ENCODE assay signal across 10 cellular contexts in genomic region chr9:5714501-5715401, GRCh38.
DNase-seq lines count a peak whose midpoint lies in the region; ATAC-seq, FAIRE-seq and TF ChIP-seq lines count a peak whose summit lies in the region.
"Had no signal": no experiment of that assay in that cellular context is flagged by ENCODE, and none has a peak within 500 bp of the region (broad histone marks: within the 10 kb centered on the region; RNA-seq: fewer than 3 reads in every experiment).

No MANE protein-coding gene starts in this region.

- H3K9me3 Mint-ChIP-seq in memory B cell: peaks cover 2% of the 10 kb centered on the region

- no peaks in the 10 kb centered on the region for H3K9me1 ChIP-seq in K562 (ENCODE audit: control insufficient read depth, insufficient read depth, low read length)

- ATAC-seq in K562 (no peak), memory B cell (ENCODE audit: low read depth) (no peak)

- peak in 1 of 2 experiments; percentile 55; a peak in 2 of 4 replicates for TF ChIP-seq RAD21 in K562 (CRISPR knock-in tag; conservative IDR thresholded peaks at IDR 0.05 in 1 of 2, IDR thresholded peaks at IDR 0.05 in 1 of 2)

- no peaks in the 10 kb centered on the region for H3K27me3 ChIP-seq in K562 (ENCODE audit: control insufficient read depth in 2 of 2, insufficient read depth in 2 of 2, low read length in 2 of 2)

- BruUV-seq in K562 (replicated peaks; lab: Mats Ljungman, UMichigan): no TSS peak

- no peak for TF ChIP-seq EP300 in K562 (IDR thresholded peaks at IDR 0.05; ENCODE audit: low read length)

- DNase-seq in D721Med (ENCODE audit: insufficient read length, low spot score): no peak
- peak; percentile 45 for DNase-seq in LHCN-M2 (ENCODE audit: low read depth)
- peak in 3 of 4 experiments; percentile 4 to 17 (median 7) for DNase-seq in K562 (ENCODE audit: extremely low read depth in 1 of 4, low spot score in 3 of 4)
- no peak for DNase-seq in memory B cell (ENCODE audit: low spot score in 2 of 2)
- no peak for DNase-seq in NCI-H510A (lab: John Stamatoyannopoulos, UW)
- no peak for DNase-seq in central memory CD4-positive, alpha-beta T cell
- no peak for DNase-seq in DMS153 treated with DMSO at 0.1 percent for 48 hours (lab: John Stamatoyannopoulos, UW; ENCODE audit: unreplicated experiment)
- DNase-seq in activated T-cell treated with anti-CD3 and anti-CD28 coated beads, Interleukin-2, amount 50 U/mL, for 1 hour: no peak
- DNase-seq: NCI-H2227 treated with DMSO at 0.1 percent for 48 hours had no signal

- no peaks in the 10 kb centered on the region for H4K20me1 ChIP-seq in K562 (replicated peaks; ENCODE audit: control insufficient read depth, insufficient read depth, low read length)

- in situ Hi-C loops in K562 (cut with MboI): no loop called here

- H3K36me3 ChIP-seq in K562 (ENCODE audit: control insufficient read depth, insufficient read depth, low read length): peaks cover 21% of the 10 kb centered on the region; the same call in 2 of the 3 replicates

- no peaks in the 10 kb centered on the region for H3K9me3 ChIP-seq in K562 (replicated peaks; ENCODE audit: control insufficient read depth, insufficient read depth, low read depth, low read length)

- TF ChIP-seq CTCF in D721Med (IDR thresholded peaks at IDR 0.05; ENCODE audit: insufficient read depth, missing control alignments) (peak; percentile 14), K562 (IDR thresholded peaks at IDR 0.05 in 2 of 3, conservative IDR thresholded peaks at IDR 0.05 in 1 of 3; ENCODE audit: insufficient read depth in 2 of 3, low read depth in 1 of 3, low read length in 3 of 3) (peak; percentile 16 to 41 (median 20); a peak in 3 of 6 replicates)

- H3K4me3 ChIP-seq in K562: no peak overlapping the region
- H3K4me3 ChIP-seq: lung had no signal

- intact Hi-C loops in K562 (cut with micrococcal nuclease): loop anchor here (10.0 kb wide), 1 partner anchor 110 kb away; no protein-coding TSS in a partner anchor

- no peak overlapping the region for H2AFZ ChIP-seq in K562 (ENCODE audit: low read depth, low read length)

- no peak overlapping the region for H3K27ac ChIP-seq in K562 (ENCODE audit: extremely low read depth, low read depth, low read length)

- H3K9ac ChIP-seq in K562 (ENCODE audit: insufficient read depth in 1 of 2, low read depth in 2 of 2, low read length in 2 of 2): no peak overlapping the region

- CTCF ChIA-PET in K562 (lab: Yijun Ruan, JAX; ENCODE audit: low intra/inter-chr PET ratio): no interaction called here

- peaks cover 7% of the 10 kb centered on the region for H3K4me1 Mint-ChIP-seq in memory B cell

- peaks cover 35% of the 10 kb centered on the region for H3K36me3 Mint-ChIP-seq in memory B cell

- H3K27me3 Mint-ChIP-seq in memory B cell: no peaks in the 10 kb centered on the region

- TF ChIP-seq POLR2A in K562 (conservative IDR thresholded peaks at IDR 0.05): no peak

- no peaks in the 10 kb centered on the region for H3K79me2 ChIP-seq in K562 (ENCODE audit: control insufficient read depth, insufficient read depth, low read length)

- no peak overlapping the region for H3K4me3 Mint-ChIP-seq in memory B cell

- no peaks in the 10 kb centered on the region for H3K4me1 ChIP-seq in K562 (replicated peaks in 1 of 2; ENCODE audit: control insufficient read depth in 2 of 2, insufficient read depth in 2 of 2, low read length in 2 of 2)

- POLR2A ChIA-PET in K562 (lab: Yijun Ruan, JAX): no interaction called here

- FAIRE-seq in D721Med (lab: Jason Lieb, UNC): no peak
- FAIRE-seq in K562 (lab: Jason Lieb, UNC): peak; percentile 26

- H3K4me2 ChIP-seq in K562 (ENCODE audit: insufficient read depth, low read length): no peak overlapping the region

- 73% methylated on average over 4 of the region's 4 CpGs for WGBS in K562 (ENCODE audit: insufficient coverage, low coverage, missing lambda C conversion rate)

- peak overlapping the region; percentile 41 for H3K27ac Mint-ChIP-seq in memory B cell

TF ChIP-seq in K562, 482 proteins besides CTCF, POLR2A, EP300 and RAD21:
- TF ChIP-seq ZNF644 (tag; IDR thresholded peaks at IDR 0.05; ENCODE audit: low read depth) (no peak), RFX5 (IDR thresholded peaks at IDR 0.05; ENCODE audit: low read depth, low read length) (no peak), ZFPM2 (CRISPR knock-in tag; IDR thresholded peaks at IDR 0.05) (no peak), ZBTB12 (CRISPR knock-in tag; IDR thresholded peaks at IDR 0.05) (no peak), SAFB (IDR thresholded peaks at IDR 0.05; ENCODE audit: borderline replicate concordance, low read depth, low read length) (no peak), ZNF280B (CRISPR knock-in tag; IDR thresholded peaks at IDR 0.05) (no peak), NCOA2 (IDR thresholded peaks at IDR 0.05; ENCODE audit: partially characterized antibody in 2 of 2) (no peak), ZSCAN32 (CRISPR knock-in tag; IDR thresholded peaks at IDR 0.05) (no peak), CAMTA2 (CRISPR knock-in tag; conservative IDR thresholded peaks at IDR 0.05) (no peak), ZNF232 (CRISPR knock-in tag; IDR thresholded peaks at IDR 0.05) (no peak), COPS2 (conservative IDR thresholded peaks at IDR 0.05) (no peak), ZNF165 (CRISPR knock-in tag; IDR thresholded peaks at IDR 0.05; ENCODE audit: borderline replicate concordance) (no peak), ZNF316 (IDR thresholded peaks at IDR 0.05) (no peak), HOMEZ (CRISPR knock-in tag; IDR thresholded peaks at IDR 0.05) (no peak), FOS (IDR thresholded peaks at IDR 0.05; ENCODE audit: extremely low read depth, insufficient read length) (no peak), ILK (tag; IDR thresholded peaks at IDR 0.05; ENCODE audit: borderline replicate concordance, low read depth) (no peak), SUPT5H (IDR thresholded peaks at IDR 0.05) (no peak), CBFA2T3 (IDR thresholded peaks at IDR 0.05) (no peak)

Comparison
In these comparisons a context has a peak if more than half of its experiments do, and no peak if none do; other contexts are left out.
1. DNase-seq: peak in LHCN-M2 (single experiment) and K562 (3 of 4); none in D721Med (single experiment), memory B cell (0 of 2), NCI-H510A (single experiment), central memory CD4-positive, alpha-beta T cell (single experiment), DMS153 treated with DMSO at 0.1 percent for 48 hours (single experiment) and activated T-cell treated with anti-CD3 and anti-CD28 coated beads, Interleukin-2, amount 50 U/mL, for 1 hour (single experiment).